2 cellular contexts compared by ENCODE assay signal in genomic region chr14:100440207-100440631, GRCh38.
TF ChIP-seq lines count a peak whose summit lies in the region.

No MANE protein-coding gene starts in this region.

TF ChIP-seq in SK-N-SH, 30 proteins besides CTCF, POLR2A, EP300 and RAD21 (continued from another document):
- no peak for TF ChIP-seq ZBTB33 (IDR thresholded peaks at IDR 0.05; ENCODE audit: borderline replicate concordance, low read depth)
- TF ChIP-seq CHD2 (IDR thresholded peaks at IDR 0.05; ENCODE audit: low read length, partially characterized antibody): no peak
- TF ChIP-seq RCOR1 (IDR thresholded peaks at IDR 0.05; ENCODE audit: low read length): peak; percentile 61
- TF ChIP-seq, protein P1, sequence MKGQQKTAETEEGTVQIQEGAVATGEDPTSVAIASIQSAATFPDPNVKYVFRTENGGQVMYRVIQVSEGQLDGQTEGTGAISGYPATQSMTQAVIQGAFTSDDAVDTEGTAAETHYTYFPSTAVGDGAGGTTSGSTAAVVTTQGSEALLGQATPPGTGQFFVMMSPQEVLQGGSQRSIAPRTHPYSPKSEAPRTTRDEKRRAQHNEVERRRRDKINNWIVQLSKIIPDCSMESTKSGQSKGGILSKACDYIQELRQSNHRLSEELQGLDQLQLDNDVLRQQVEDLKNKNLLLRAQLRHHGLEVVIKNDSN (IDR thresholded peaks at IDR 0.05; ENCODE audit: borderline replicate concordance, low read depth): no peak

TF ChIP-seq in liver, 16 proteins besides CTCF, POLR2A, EP300 and RAD21 (continued from another document):
- TF ChIP-seq REST (IDR thresholded peaks at IDR 0.05): no peak
